ENCODE assay signal across 8 cellular contexts in genomic region chr1:23751050-23751814, GRCh38. TPM values are rescaled to one million over a fixed set of nuclear protein-coding genes. Genes with fewer than 3 reads are reported as not detected.
DNase-seq lines count a peak whose midpoint lies in the region; ATAC-seq and TF ChIP-seq lines count a peak whose summit lies in the region.

No MANE protein-coding gene starts in this region.

- in situ Hi-C loops in Panc1 (cut with HindIII; ENCODE audit: low pct_unique_long_range_greater_than_20kb, low sequenced_read_pairs), result no loop called here

- peak; percentile 22 for DNase-seq in DMS153 (lab: John Stamatoyannopoulos, UW)
- DNase-seq in HEK293T (ENCODE audit: extremely low spot score), result peak; percentile 76
- no peak for DNase-seq in Panc1 (ENCODE audit: low read depth, low spot score)
- peak; percentile 73 for DNase-seq in amniotic epithelial cell (ENCODE audit: low read depth)
- peak; percentile 83 for DNase-seq in iPS-NIHi7 (ENCODE audit: extremely low spot score)
- peak; percentile 33 for DNase-seq in stimulated activated naive CD8-positive, alpha-beta T cell treated with anti-CD3 and anti-CD28 coated beads, Interleukin-15, Interleukin-2, amounts not matched to agents 100 U/mL and 50 U/mL, for 24 hours

- no peaks in the 10 kb centered on the region for H3K9me3 ChIP-seq in Panc1 (ENCODE audit: control insufficient read depth, insufficient read depth, low read depth, low read length)

- peak; percentile 94 for ATAC-seq in Panc1
- ATAC-seq in stimulated activated naive CD8-positive, alpha-beta T cell treated with anti-CD3 and anti-CD28 coated beads, Interleukin-15, Interleukin-2, amounts not matched to agents 100 U/mL and 50 U/mL, for 24 hours, result no peak
- no peak for ATAC-seq in HG03460 (IDR thresholded peaks at IDR 0.05; ENCODE audit: unreplicated experiment)
- ATAC-seq in HG02571 (IDR thresholded peaks at IDR 0.05; ENCODE audit: unreplicated experiment), result no peak

- intact Hi-C loops in Panc1 (cut with micrococcal nuclease; ENCODE audit: unreplicated experiment), result no loop called here

- peak; percentile 91 for TF ChIP-seq CTCF in Panc1 (IDR thresholded peaks at IDR 0.05)

- no peak overlapping the region for H3K4me3 ChIP-seq in Panc1 (ENCODE audit: low read depth in 2 of 2, low read length in 2 of 2)

- H3K4me1 ChIP-seq in Panc1 (ENCODE audit: control insufficient read depth, insufficient read depth, low read length), result 0 out of 2 replicates have a peak, but pooled peaks cover 7% of the 10 kb centered on the region

- no peak overlapping the region for H3K27ac ChIP-seq in Panc1 (ENCODE audit: low read length)

- TSS peak; percentile 53 for BruUV-seq in Panc1 (replicated peaks; lab: Mats Ljungman, UMichigan)

- CTCF ChIA-PET in HEK293T (lab: Yijun Ruan, JAX) (interaction anchor here (0.9 kb wide), 1 partner anchor 21 kb away, joined by 3 read pairs; no protein-coding TSS in a partner anchor), Panc1 (lab: Charles Lee) (interaction anchor here (0.7 kb wide), 2 partner anchors 40 to 165 kb away, joined by 3 read pairs; no protein-coding TSS in a partner anchor)

- H3K27me3 ChIP-seq in Panc1 (ENCODE audit: control insufficient read depth, insufficient read depth, low read length), result no peaks in the 10 kb centered on the region

- POLR2A ChIA-PET in HEK293T (lab: Yijun Ruan, JAX) (no interaction called here), Panc1 (lab: Charles Lee) (interaction anchor here (0.6 kb wide), 1 partner anchor 27 kb away, joined by 3 read pairs; the partner anchor contains the start of gene PITHD1)

- H3K36me3 ChIP-seq in Panc1 (ENCODE audit: control insufficient read depth, insufficient read depth, low read length), result peaks cover 36% of the 10 kb centered on the region

TF ChIP-seq in HEK293T, 16 proteins besides CTCF, POLR2A, EP300 and RAD21:
- TF ChIP-seq HDGF (IDR thresholded peaks at IDR 0.05; ENCODE audit: borderline replicate concordance) (no peak), ELF4 (IDR thresholded peaks at IDR 0.05) (no peak), TARDBP (IDR thresholded peaks at IDR 0.05) (no peak), L3MBTL2 (conservative IDR thresholded peaks at IDR 0.05) (no peak), PKNOX1 (IDR thresholded peaks at IDR 0.05) (no peak), CTBP1 (IDR thresholded peaks at IDR 0.05; ENCODE audit: borderline replicate concordance) (no peak), FOXA1 (IDR thresholded peaks at IDR 0.05) (no peak), NFRKB (IDR thresholded peaks at IDR 0.05) (no peak), ARNT (IDR thresholded peaks at IDR 0.05) (no peak), FOXK2 (IDR thresholded peaks at IDR 0.05) (no peak), SUZ12 (IDR thresholded peaks at IDR 0.05) (no peak), LEF1 (IDR thresholded peaks at IDR 0.05; ENCODE audit: borderline replicate concordance) (no peak), ZNF384 (IDR thresholded peaks at IDR 0.05) (no peak), BHLHE40 (IDR thresholded peaks at IDR 0.05; ENCODE audit: borderline replicate concordance) (no peak)
TF ChIP-seq in HEK293T: peak in this region for 0.

RNA-seq across cellular contexts. Expression of gene ELOA, which starts 8.0 kb away (rescaled TPM):
- total RNA-seq in Panc1 (2021; ENCODE audit: unreplicated experiment), result 58.5 TPM
- 25.6 TPM for polyA plus RNA-seq in Panc1 (2012; ENCODE audit: insufficient read length)

RNA-seq across cellular contexts. Expression of gene PITHD1, which starts 27.0 kb away (rescaled TPM):
- total RNA-seq in Panc1 (2021; ENCODE audit: unreplicated experiment), result 48.9 TPM
- 43.0 TPM for polyA plus RNA-seq in Panc1 (2012; ENCODE audit: insufficient read length)

RNA-seq across cellular contexts. Expression of gene LYPLA2, which starts 39.7 kb away (rescaled TPM):
- 82.9 TPM for total RNA-seq in Panc1 (2021; ENCODE audit: unreplicated experiment)
- 106 TPM for polyA plus RNA-seq in Panc1 (2012; ENCODE audit: insufficient read length)

RNA-seq across cellular contexts. Expression of gene GALE, which starts 49.3 kb away (rescaled TPM):
- total RNA-seq in Panc1 (2021; ENCODE audit: unreplicated experiment), result 114 TPM
- polyA plus RNA-seq in Panc1 (2012; ENCODE audit: insufficient read length), result 112 TPM

RNA-seq across cellular contexts. Expression of gene RPL11, which starts 59.6 kb away (rescaled TPM):
- 865 TPM for total RNA-seq in Panc1 (2021; ENCODE audit: unreplicated experiment)
- 1,505 TPM for polyA plus RNA-seq in Panc1 (2012; ENCODE audit: insufficient read length)
